3 cellular contexts compared by ENCODE assay signal in genomic region chr16:25121824-25122600, GRCh38.
TF ChIP-seq lines count a peak whose summit lies in the region.

No MANE protein-coding gene starts in this region.

TF ChIP-seq in A549, 52 proteins besides CTCF, POLR2A, EP300 and RAD21:
- TF ChIP-seq CHD2 (IDR thresholded peaks at IDR 0.05; ENCODE audit: low read length, partially characterized antibody) (no peak), MAFK (IDR thresholded peaks at IDR 0.05; ENCODE audit: partially characterized antibody) (peak; percentile 79), REST (IDR thresholded peaks at IDR 0.05) (no peak), EHF (CRISPR knock-in tag; IDR thresholded peaks at IDR 0.05) (no peak), KDM5A (IDR thresholded peaks at IDR 0.05) (no peak), ATOH8 (CRISPR knock-in tag; IDR thresholded peaks at IDR 0.05; ENCODE audit: low read depth) (no peak)

TF ChIP-seq in HEK293, 187 proteins besides CTCF, POLR2A, EP300 and RAD21:
- no peak for TF ChIP-seq ZNF792 (tag by site-specific recombination; IDR thresholded peaks at IDR 0.05)
- TF ChIP-seq KLF8 (tag by site-specific recombination; IDR thresholded peaks at IDR 0.05): no peak
- TF ChIP-seq ZBTB6 (tag by site-specific recombination; IDR thresholded peaks at IDR 0.05): no peak
- 0 out of 2 replicates have a peak, but pooled peaks have one; percentile 12 for TF ChIP-seq ZNF600 (tag by site-specific recombination; IDR thresholded peaks at IDR 0.05)
- TF ChIP-seq ZNF155 (tag by site-specific recombination; IDR thresholded peaks at IDR 0.05): no peak
TF ChIP-seq in HEK293: peak in this region for 1.

TF ChIP-seq in K562, 482 proteins besides CTCF, POLR2A, EP300 and RAD21:
- TF ChIP-seq MAFF (IDR thresholded peaks at IDR 0.05; ENCODE audit: low read length) (peak; percentile 44), FOXM1 (IDR thresholded peaks at IDR 0.05; ENCODE audit: low read depth) (no peak), FOXM1 (CRISPR knock-in tag; IDR thresholded peaks at IDR 0.05; ENCODE audit: low read depth) (no peak), ZNF316 (IDR thresholded peaks at IDR 0.05) (peak; percentile 73)
TF ChIP-seq in K562: peak in this region for 2.
